Comparison of ENCODE assay signal across 17 cellular contexts in the genomic region with DNA sequence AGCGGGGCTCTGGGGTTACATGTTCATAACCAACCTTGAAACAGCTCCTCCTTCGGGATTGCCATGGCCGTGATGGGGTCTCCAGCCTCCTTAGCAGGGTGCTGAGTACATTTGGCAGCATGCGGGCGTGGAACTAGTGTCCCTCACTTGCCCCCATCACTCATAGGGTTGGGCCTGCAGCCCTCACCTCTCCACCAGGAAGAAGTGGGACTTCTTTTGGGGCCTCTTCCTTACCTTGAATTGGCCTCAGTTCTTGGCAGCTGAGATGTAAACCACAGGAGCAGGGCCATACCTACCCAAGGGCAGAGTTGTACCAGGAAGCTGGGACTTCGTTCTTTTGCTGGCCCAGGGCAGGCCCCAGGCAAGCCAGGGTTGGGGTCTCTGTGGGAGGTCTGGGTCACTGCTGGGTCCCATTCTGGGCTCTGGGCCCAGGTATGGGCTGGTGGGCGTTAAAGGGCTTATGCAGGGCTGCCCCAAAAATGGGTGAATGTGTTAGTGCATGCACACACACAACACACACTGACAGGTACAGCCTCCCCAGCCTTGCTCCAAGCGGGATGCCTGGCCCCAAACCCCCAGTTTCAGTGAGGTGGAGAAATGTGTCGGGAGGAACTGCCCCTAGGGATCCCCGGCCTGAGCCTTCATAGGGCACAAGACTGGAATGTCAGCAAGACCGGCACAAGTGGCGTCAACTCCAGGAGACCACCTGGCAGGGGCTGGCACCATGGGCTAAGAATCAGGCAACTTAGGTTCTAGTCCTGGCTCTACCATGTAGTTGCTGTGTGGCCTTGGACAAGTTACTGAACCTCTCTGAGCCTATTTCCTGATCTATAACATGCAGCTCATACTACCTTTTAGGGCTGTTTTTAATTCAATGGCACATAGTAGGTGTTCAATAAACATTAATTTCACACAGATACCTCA. TPM values are rescaled to one million over a fixed set of nuclear protein-coding genes. Genes with fewer than 3 reads are reported as not detected.
DNase-seq lines count a peak whose midpoint lies in the region; ATAC-seq, FAIRE-seq and TF ChIP-seq lines count a peak whose summit lies in the region.
"Had no signal": no experiment of that assay in that cellular context is flagged by ENCODE, and none has a peak within 500 bp of the region (broad histone marks: within the 10 kb centered on the region; RNA-seq: fewer than 3 reads in every experiment).

No MANE protein-coding gene starts in this region.

- peak overlapping the region; percentile 75 for H3K27ac Mint-ChIP-seq in astrocyte (ENCODE audit: unreplicated experiment)
- no peak overlapping the region for H3K27ac Mint-ChIP-seq in activated CD4-positive, alpha-beta T cell treated with anti-CD3 and anti-CD28 coated beads, Interleukin-2, amount 10 ng/mL, durations not matched to agents 24 days and 14 days
- H3K27ac Mint-ChIP-seq: activated naive CD8-positive, alpha-beta T cell treated with anti-CD3 and anti-CD28 coated beads, Interleukin-2, amount 10 ng/mL, durations not matched to agents 7 days and 5 days; CD8-positive, alpha-beta T cell; IgD-negative memory B cell had no signal

- H3K79me2 ChIP-seq in astrocyte (ENCODE audit: insufficient read depth, low read length): peaks cover 10% of the 10 kb centered on the region

- intact Hi-C loops in transverse colon (cut with DNase I; ENCODE audit: low total_unique reads): no loop called here
- intact Hi-C loops in activated CD4-positive, alpha-beta T cell treated with anti-CD3 and anti-CD28 coated beads, Interleukin-2, amount 10 ng/mL, durations not matched to agents 24 days and 14 days (cut with micrococcal nuclease): no loop called here

- in situ Hi-C loops in transverse colon (cut with MboI; ENCODE audit: low pct_ligation_motif_present in 1 of 4, low pct_unique_long_range_greater_than_20kb in 1 of 4, low sequenced_read_pairs in 3 of 4): no loop called here

- FAIRE-seq in astrocyte (lab: Jason Lieb, UNC): peak; percentile 13
- FAIRE-seq: frontal cortex, GM18507, islet of Langerhans had no signal

- ATAC-seq in HG02642 (IDR thresholded peaks at IDR 0.05; ENCODE audit: poor library complexity, unreplicated experiment): no peak
- ATAC-seq: CD8-positive, alpha-beta T cell had no signal

- H3K9me3 Mint-ChIP-seq in astrocyte (ENCODE audit: unreplicated experiment): no peaks in the 10 kb centered on the region
- no peaks in the 10 kb centered on the region for H3K9me3 Mint-ChIP-seq in activated CD4-positive, alpha-beta T cell treated with anti-CD3 and anti-CD28 coated beads, Interleukin-2, amount 10 ng/mL, durations not matched to agents 24 days and 14 days
- H3K9me3 Mint-ChIP-seq: activated naive CD8-positive, alpha-beta T cell treated with anti-CD3 and anti-CD28 coated beads, Interleukin-2, amount 10 ng/mL, durations not matched to agents 7 days and 5 days; CD8-positive, alpha-beta T cell; IgD-negative memory B cell; neural crest cell had no signal

- H4K20me1 ChIP-seq in astrocyte (ENCODE audit: insufficient read depth, low read length): no peaks in the 10 kb centered on the region

- no peak overlapping the region for H3K9ac ChIP-seq in HUES48 (ENCODE audit: low read depth, low read length)
- peak overlapping the region; percentile 58 for H3K9ac ChIP-seq in astrocyte (ENCODE audit: low read length)

- peak; percentile 39 for TF ChIP-seq POLR2A in transverse colon (IDR thresholded peaks at IDR 0.05)

- H2AFZ ChIP-seq in astrocyte (ENCODE audit: low read depth, low read length): no peak overlapping the region

- H3K27me3 ChIP-seq in HUES48 (ENCODE audit: control insufficient read depth, insufficient read depth, low read length) (no peaks in the 10 kb centered on the region), astrocyte (ENCODE audit: insufficient read depth, low read length) (no peaks in the 10 kb centered on the region), transverse colon (peaks cover 8% of the 10 kb centered on the region)

- H3K36me3 Mint-ChIP-seq in astrocyte (ENCODE audit: low read depth, unreplicated experiment): no peaks in the 10 kb centered on the region
- H3K36me3 Mint-ChIP-seq in activated CD4-positive, alpha-beta T cell treated with anti-CD3 and anti-CD28 coated beads, Interleukin-2, amount 10 ng/mL, durations not matched to agents 24 days and 14 days (ENCODE audit: low read depth): no peaks in the 10 kb centered on the region
- H3K36me3 Mint-ChIP-seq: activated naive CD8-positive, alpha-beta T cell treated with anti-CD3 and anti-CD28 coated beads, Interleukin-2, amount 10 ng/mL, durations not matched to agents 7 days and 5 days; CD8-positive, alpha-beta T cell; IgD-negative memory B cell had no signal

- H3K9me3 ChIP-seq in HUES48 (ENCODE audit: control insufficient read depth, insufficient read depth, low read length) (no peaks in the 10 kb centered on the region), astrocyte (ENCODE audit: insufficient read depth, low read depth, low read length) (no peaks in the 10 kb centered on the region), transverse colon (no peaks in the 10 kb centered on the region)

- TF ChIP-seq CTCF in astrocyte (IDR thresholded peaks at IDR 0.05; ENCODE audit: insufficient read depth, low read depth, low read length) (no peak), transverse colon (IDR thresholded peaks at IDR 0.05) (no peak)

- peaks cover 19% of the 10 kb centered on the region for H3K4me1 ChIP-seq in HUES48 (ENCODE audit: control insufficient read depth, insufficient read depth, low read length)
- peaks cover 42% of the 10 kb centered on the region for H3K4me1 ChIP-seq in astrocyte (ENCODE audit: insufficient read depth, low read length)
- H3K4me1 ChIP-seq in transverse colon: peaks cover 9 to 52% (median 36%) of the 10 kb centered on the region in 4 donors

- no peak overlapping the region for H3K4me3 Mint-ChIP-seq in astrocyte (ENCODE audit: unreplicated experiment)
- no peak overlapping the region for H3K4me3 Mint-ChIP-seq in activated CD4-positive, alpha-beta T cell treated with anti-CD3 and anti-CD28 coated beads, Interleukin-2, amount 10 ng/mL, durations not matched to agents 24 days and 14 days
- H3K4me3 Mint-ChIP-seq: activated naive CD8-positive, alpha-beta T cell treated with anti-CD3 and anti-CD28 coated beads, Interleukin-2, amount 10 ng/mL, durations not matched to agents 7 days and 5 days; CD8-positive, alpha-beta T cell; IgD-negative memory B cell; neural crest cell had no signal

- H3K4me3 ChIP-seq in HUES48 (ENCODE audit: low read depth, low read length) (no peak overlapping the region), astrocyte (ENCODE audit: insufficient read depth, low read depth, low read length) (no peak overlapping the region), transverse colon (no peak overlapping the region)

- no peak for DNase-seq in astrocyte (ENCODE audit: low read depth)
- peak; percentile 86 for DNase-seq in kidney tubule cell (ENCODE audit: low spot score)
- peak; percentile 50 for DNase-seq in transverse colon
- DNase-seq in stimulated activated CD4-positive, alpha-beta T cell treated with anti-CD3 and anti-CD28 coated beads, Interleukin-15, amount 100 ng/mL, for 24 hours: no peak
- DNase-seq in activated CD4-positive, alpha-beta T cell treated with anti-CD3 and anti-CD28 coated beads, Interleukin-2, amount 10 ng/mL, durations not matched to agents 24 days and 14 days: no peak
- DNase-seq: activated naive CD8-positive, alpha-beta T cell treated with anti-CD3 and anti-CD28 coated beads, Interleukin-2, amount 10 ng/mL, durations not matched to agents 7 days and 5 days; CD8-positive, alpha-beta T cell; cortex of kidney; NCI-H1694 had no signal

- H3K4me1 Mint-ChIP-seq in astrocyte (ENCODE audit: low read depth, unreplicated experiment): peaks cover 9% of the 10 kb centered on the region
- no peaks in the 10 kb centered on the region for H3K4me1 Mint-ChIP-seq in activated CD4-positive, alpha-beta T cell treated with anti-CD3 and anti-CD28 coated beads, Interleukin-2, amount 10 ng/mL, durations not matched to agents 24 days and 14 days
- H3K4me1 Mint-ChIP-seq: activated naive CD8-positive, alpha-beta T cell treated with anti-CD3 and anti-CD28 coated beads, Interleukin-2, amount 10 ng/mL, durations not matched to agents 7 days and 5 days; IgD-negative memory B cell had no signal

- TF ChIP-seq EP300 in transverse colon (IDR thresholded peaks at IDR 0.05; ENCODE audit: low read depth): no peak

- peak overlapping the region; percentile 51 for H3K4me2 ChIP-seq in astrocyte (ENCODE audit: low read length)

- H3K27ac ChIP-seq in HUES48 (ENCODE audit: low read depth, low read length): peak overlapping the region; percentile 68
- peak overlapping the region; percentile 81 for H3K27ac ChIP-seq in astrocyte (ENCODE audit: low read depth, low read length)
- peak overlapping the region; percentile 81 to 92 (median 82) for H3K27ac ChIP-seq in transverse colon

- 60 to 74% methylated on average over 1 to 11 of the region's 12 CpGs for WGBS in transverse colon (ENCODE audit: low coverage in 1 of 2), 2 donors

- peaks cover 8% of the 10 kb centered on the region for H3K27me3 Mint-ChIP-seq in astrocyte (ENCODE audit: low read depth, unreplicated experiment)
- H3K27me3 Mint-ChIP-seq in activated CD4-positive, alpha-beta T cell treated with anti-CD3 and anti-CD28 coated beads, Interleukin-2, amount 10 ng/mL, durations not matched to agents 24 days and 14 days: peaks cover 18% of the 10 kb centered on the region

- H3K36me3 ChIP-seq in HUES48 (ENCODE audit: control insufficient read depth, insufficient read depth, low read length) (peaks cover 33% of the 10 kb centered on the region), astrocyte (ENCODE audit: insufficient read depth, low read length) (no peaks in the 10 kb centered on the region), transverse colon (no peaks in the 10 kb centered on the region)

RNA-seq across cellular contexts. Expression of a gene that starts 3.9 kb away (rescaled TPM):
- total RNA-seq in astrocyte: 0.26 and 0.79 TPM in 2 replicates
- 10 to 100 TPM in 1 of 4 donors, 1 to 10 TPM in 2, under 1 TPM in 1; 0.80 to 17.6 (median 7.4) TPM for total RNA-seq in transverse colon
- total RNA-seq in activated CD4-positive, alpha-beta T cell treated with anti-CD3 and anti-CD28 coated beads, Interleukin-2, amount 10 ng/mL, durations not matched to agents 24 days and 14 days: not detected in 2 replicates
- total RNA-seq: activated naive CD8-positive, alpha-beta T cell treated with anti-CD3 and anti-CD28 coated beads, Interleukin-2, amount 10 ng/mL, durations not matched to agents 7 days and 5 days; CD8-positive, alpha-beta T cell; frontal cortex; neural crest cell; skeletal muscle tissue had no signal

RNA-seq across cellular contexts. Expression of a gene that starts 5.5 kb away (rescaled TPM):
- total RNA-seq in astrocyte: 113 and 210 TPM in 2 replicates
- 1,000 to 10,000 TPM in 3 of 4 donors, 100 to 1,000 TPM in 1; 788 to 3,666 (median 2,734) TPM for total RNA-seq in transverse colon
- not detected in 2 replicates for total RNA-seq in activated CD4-positive, alpha-beta T cell treated with anti-CD3 and anti-CD28 coated beads, Interleukin-2, amount 10 ng/mL, durations not matched to agents 24 days and 14 days
- total RNA-seq: activated naive CD8-positive, alpha-beta T cell treated with anti-CD3 and anti-CD28 coated beads, Interleukin-2, amount 10 ng/mL, durations not matched to agents 7 days and 5 days; CD8-positive, alpha-beta T cell; skeletal muscle tissue had no signal

RNA-seq across cellular contexts. Expression of a gene that starts 17.2 kb away (rescaled TPM):
- not detected in 2 replicates for total RNA-seq in astrocyte
- under 1 TPM in 1 of 4 donors, not detected in 3; 0.27 TPM for total RNA-seq in transverse colon
- total RNA-seq in activated CD4-positive, alpha-beta T cell treated with anti-CD3 and anti-CD28 coated beads, Interleukin-2, amount 10 ng/mL, durations not matched to agents 24 days and 14 days: not detected in 2 replicates
- total RNA-seq: activated naive CD8-positive, alpha-beta T cell treated with anti-CD3 and anti-CD28 coated beads, Interleukin-2, amount 10 ng/mL, durations not matched to agents 7 days and 5 days; CD8-positive, alpha-beta T cell; frontal cortex; neural crest cell; skeletal muscle tissue had no signal

RNA-seq across cellular contexts. Expression of a gene that starts 32.9 kb away (rescaled TPM):
- total RNA-seq in astrocyte (not detected in 2 replicates), transverse colon (not detected)
- total RNA-seq in activated CD4-positive, alpha-beta T cell treated with anti-CD3 and anti-CD28 coated beads, Interleukin-2, amount 10 ng/mL, durations not matched to agents 24 days and 14 days: not detected in 2 replicates
- total RNA-seq: activated naive CD8-positive, alpha-beta T cell treated with anti-CD3 and anti-CD28 coated beads, Interleukin-2, amount 10 ng/mL, durations not matched to agents 7 days and 5 days; CD8-positive, alpha-beta T cell; frontal cortex; neural crest cell; skeletal muscle tissue had no signal

RNA-seq across cellular contexts. Expression of a gene that starts 41.6 kb away (rescaled TPM):
- not detected in 2 replicates for total RNA-seq in astrocyte
- not detected for total RNA-seq in transverse colon
- not detected in 2 replicates for total RNA-seq in activated CD4-positive, alpha-beta T cell treated with anti-CD3 and anti-CD28 coated beads, Interleukin-2, amount 10 ng/mL, durations not matched to agents 24 days and 14 days
- total RNA-seq: activated naive CD8-positive, alpha-beta T cell treated with anti-CD3 and anti-CD28 coated beads, Interleukin-2, amount 10 ng/mL, durations not matched to agents 7 days and 5 days; CD8-positive, alpha-beta T cell; frontal cortex; neural crest cell; skeletal muscle tissue had no signal

Comparison
In these comparisons a context has a peak if more than half of its experiments do, and no peak if none do; other contexts are left out.
1. DNase-seq: peak in kidney tubule cell (single experiment) and transverse colon (single experiment); none in astrocyte (single experiment), stimulated activated CD4-positive, alpha-beta T cell treated with anti-CD3 and anti-CD28 coated beads, Interleukin-15, amount 100 ng/mL, for 24 hours (single experiment) and activated CD4-positive, alpha-beta T cell treated with anti-CD3 and anti-CD28 coated beads, Interleukin-2, amount 10 ng/mL, durations not matched to agents 24 days and 14 days (single experiment).
2. RNA of a gene that starts 5.5 kb away (total RNA-seq): 788 to 3,666 TPM in transverse colon and 113 to 210 TPM in astrocyte; not detected in activated CD4-positive, alpha-beta T cell treated with anti-CD3 and anti-CD28 coated beads, Interleukin-2, amount 10 ng/mL, durations not matched to agents 24 days and 14 days; every median in the first group is over 100 times any median in the second.
3. Peak in every context shown above with its lines, with median percentiles within 50 percentile points of each other: H3K27ac ChIP-seq.